10 cellular contexts compared by ENCODE assay signal in genomic region chr9:72923077-72923476, GRCh38. TPM values are rescaled to one million over a fixed set of nuclear protein-coding genes. Genes with fewer than 3 reads are reported as not detected.
"Had no signal": no experiment of that assay in that cellular context is flagged by ENCODE, and none has a peak within 500 bp of the region (broad histone marks: within the 10 kb centered on the region; RNA-seq: fewer than 3 reads in every experiment).

No MANE protein-coding gene starts in this region.

- DNase-seq: GM23248, GOT3, H7, H9, HCEC 1CT, HFFc6 had no signal

- H3K36me3 ChIP-seq: HAP-1 had no signal

- ATAC-seq: GM23338, HCT116 had no signal

- H3K4me1 ChIP-seq: HAP-1 had no signal

- H3K4me3 ChIP-seq: GM23248, GM23338, HAP-1 had no signal

- FAIRE-seq: H54 had no signal

- H3K27ac ChIP-seq: GM23248 had no signal

- H3K9me3 ChIP-seq: HAP-1 had no signal

- H3K4me2 ChIP-seq: GM23338 had no signal

- H2AFZ ChIP-seq: GM23248, GM23338 had no signal

- H3K9ac ChIP-seq: GM23248 had no signal

RNA-seq across cellular contexts. Expression of gene ALDH1A1, which starts 29.8 kb away (rescaled TPM):
- total RNA-seq: GM23248 had no signal
- polyA plus RNA-seq: GM23248 had no signal
